31 cellular contexts compared by ENCODE assay signal in genomic region chr7:110544199-110544598, GRCh38.
"Had no signal": no experiment of that assay in that cellular context is flagged by ENCODE, and none has a peak within 500 bp of the region (broad histone marks: within the 10 kb centered on the region; RNA-seq: fewer than 3 reads in every experiment).

No MANE protein-coding gene starts in this region.

- H3K36me3 Mint-ChIP-seq: activated naive CD4-positive, alpha-beta T cell treated with anti-CD3 and anti-CD28 coated beads, Interleukin-2, amount 50 U/mL, for 24 hours; brain; mesothelial cell of epicardium; naive B cell; type B pancreatic cell; WTC11 had no signal

- H3K27me3 Mint-ChIP-seq: activated naive CD4-positive, alpha-beta T cell treated with anti-CD3 and anti-CD28 coated beads, Interleukin-2, amount 50 U/mL, for 24 hours; activated naive CD8-positive, alpha-beta T cell treated with anti-CD3 and anti-CD28 coated beads, Interleukin-2, amount 50 U/mL, for 24 hours; activated T-cell treated with anti-CD3 and anti-CD28 coated beads, Interleukin-2, amount 50 U/mL, for 24 hours; naive B cell; progenitor cell of endocrine pancreas; type B pancreatic cell had no signal

- H3K4me3 ChIP-seq: ovary, skin epidermis, thoracic aorta, vagina had no signal

- H3K4me1 Mint-ChIP-seq: activated CD4-positive, alpha-beta memory T cell treated with anti-CD3 and anti-CD28 coated beads, Interleukin-2, amount 10 ng/mL, durations not matched to agents 7 days and 5 days; activated CD4-positive, alpha-beta T cell treated with anti-CD3 and anti-CD28 coated beads, Interleukin-2, amount 10 ng/mL, durations not matched to agents 7 days and 5 days; activated naive CD4-positive, alpha-beta T cell treated with anti-CD3 and anti-CD28 coated beads, Interleukin-2, amount 50 U/mL, for 24 hours; activated naive CD8-positive, alpha-beta T cell treated with anti-CD3 and anti-CD28 coated beads, Interleukin-2, amount 50 U/mL, for 24 hours; brain; endodermal cell; mesothelial cell of epicardium; naive B cell; WTC11 had no signal

- ATAC-seq: activated naive CD8-positive, alpha-beta T cell treated with anti-CD3 and anti-CD28 coated beads, Interleukin-2, amount 50 U/mL, for 24 hours; esophagus mucosa; left cardiac atrium; left ventricle myocardium superior; sciatic nerve; stimulated activated naive CD8-positive, alpha-beta T cell treated with anti-CD3 and anti-CD28 coated beads, Interleukin-15, Interleukin-2, amounts not matched to agents 100 U/mL and 50 U/mL, for 24 hours; WTC11 had no signal

- H3K27me3 ChIP-seq: ovary, vagina had no signal

- H3K27ac ChIP-seq: ovary, skin epidermis, thoracic aorta, vagina had no signal

- H3K4me1 ChIP-seq: vagina had no signal

- H3K9me3 ChIP-seq: ovary, thoracic aorta, vagina had no signal

- H3K4me3 Mint-ChIP-seq: activated CD4-positive, alpha-beta memory T cell treated with anti-CD3 and anti-CD28 coated beads, Interleukin-2, amount 10 ng/mL, durations not matched to agents 7 days and 5 days; activated CD4-positive, alpha-beta T cell treated with anti-CD3 and anti-CD28 coated beads, Interleukin-2, amount 10 ng/mL, durations not matched to agents 7 days and 5 days; activated naive CD4-positive, alpha-beta T cell treated with anti-CD3 and anti-CD28 coated beads, Interleukin-2, amount 50 U/mL, for 24 hours; activated naive CD8-positive, alpha-beta T cell treated with anti-CD3 and anti-CD28 coated beads, Interleukin-2, amount 50 U/mL, for 24 hours; activated T-cell treated with anti-CD3 and anti-CD28 coated beads, Interleukin-2, amount 50 U/mL, for 24 hours; brain; endodermal cell; mesothelial cell of epicardium; naive B cell; type B pancreatic cell; WTC11 had no signal

- H3K9me3 Mint-ChIP-seq: activated CD4-positive, alpha-beta memory T cell treated with anti-CD3 and anti-CD28 coated beads, Interleukin-2, amount 10 ng/mL, durations not matched to agents 7 days and 5 days; activated CD4-positive, alpha-beta T cell treated with anti-CD3 and anti-CD28 coated beads, Interleukin-2, amount 10 ng/mL, durations not matched to agents 7 days and 5 days; activated naive CD4-positive, alpha-beta T cell treated with anti-CD3 and anti-CD28 coated beads, Interleukin-2, amount 50 U/mL, for 24 hours; activated naive CD8-positive, alpha-beta T cell treated with anti-CD3 and anti-CD28 coated beads, Interleukin-2, amount 50 U/mL, for 24 hours; activated T-cell treated with anti-CD3 and anti-CD28 coated beads, Interleukin-2, amount 50 U/mL, for 24 hours; brain; endodermal cell; type B pancreatic cell had no signal

- H3K27ac Mint-ChIP-seq: activated CD4-positive, alpha-beta memory T cell treated with anti-CD3 and anti-CD28 coated beads, Interleukin-2, amount 10 ng/mL, durations not matched to agents 7 days and 5 days; activated CD4-positive, alpha-beta T cell treated with anti-CD3 and anti-CD28 coated beads, Interleukin-2, amount 10 ng/mL, durations not matched to agents 7 days and 5 days; activated naive CD4-positive, alpha-beta T cell treated with anti-CD3 and anti-CD28 coated beads, Interleukin-2, amount 50 U/mL, for 24 hours; activated naive CD8-positive, alpha-beta T cell treated with anti-CD3 and anti-CD28 coated beads, Interleukin-2, amount 50 U/mL, for 24 hours; activated T-cell treated with anti-CD3 and anti-CD28 coated beads, Interleukin-2, amount 50 U/mL, for 24 hours; brain; endodermal cell; mesothelial cell of epicardium; naive B cell; progenitor cell of endocrine pancreas; type B pancreatic cell; WTC11 had no signal

- H3K36me3 ChIP-seq: ovary, thoracic aorta, vagina had no signal

- DNase-seq: activated CD4-positive, alpha-beta memory T cell treated with anti-CD3 and anti-CD28 coated beads, Interleukin-2, amount 10 ng/mL, durations not matched to agents 7 days and 5 days; activated CD4-positive, alpha-beta T cell treated with anti-CD3 and anti-CD28 coated beads for 1 hour; activated CD4-positive, alpha-beta T cell treated with anti-CD3 and anti-CD28 coated beads, Interleukin-2, amount 10 ng/mL, durations not matched to agents 7 days and 5 days; activated CD8-positive, alpha-beta memory T cell treated with anti-CD3 and anti-CD28 coated beads, Interleukin-2, amount 50 U/mL, for 48 hours; activated gamma-delta T cell; activated naive CD8-positive, alpha-beta T cell treated with anti-CD3 and anti-CD28 coated beads, Interleukin-2, amount 50 U/mL, for 24 hours; activated T-cell treated with anti-CD3 and anti-CD28 coated beads, Interleukin-2, amount 50 U/mL, for 24 hours; amygdala; endodermal cell; foreskin melanocyte; islet precursor cell; left cardiac atrium; left ventricle myocardium superior; naive B cell; ovary; retina; stimulated activated CD4-positive, alpha-beta T cell treated with anti-CD3 and anti-CD28 coated beads, Interleukin-12 subunit alpha, Interleukin-12 subunit beta, amount 100 ng/mL, for 4 hours; stimulated activated CD4-positive, alpha-beta T cell treated with anti-CD3 and anti-CD28 coated beads, Interleukin-4, amount 100 ng/mL, for 1 hour; stimulated activated naive CD8-positive, alpha-beta T cell treated with anti-CD3 and anti-CD28 coated beads, Interleukin-15, Interleukin-2, amounts not matched to agents 100 U/mL and 50 U/mL, for 24 hours; T-helper 2 cell had no signal
